Comparison of ENCODE assay signal across 21 cellular contexts in genomic region chr17:6549384-6550036, GRCh38. TPM values are rescaled to one million over a fixed set of nuclear protein-coding genes. Genes with fewer than 3 reads are reported as not detected.
A peak's percentile ranks its signal among the peaks of the same experiment; 100 is the strongest.
DNase-seq lines count a peak whose midpoint lies in the region; ATAC-seq and TF ChIP-seq lines count a peak whose summit lies in the region.
"Had no signal": no experiment of that assay in that cellular context is flagged by ENCODE, and none has a peak within 500 bp of the region (broad histone marks: within the 10 kb centered on the region; RNA-seq: fewer than 3 reads in every experiment).

No MANE protein-coding gene starts in this region.

- H3K4me3 Mint-ChIP-seq in activated CD8-positive, alpha-beta T cell treated with anti-CD3 and anti-CD28 coated beads, Interleukin-2, amount 10 ng/mL, durations not matched to agents 7 days and 5 days = no peak overlapping the region
- no peak overlapping the region for H3K4me3 Mint-ChIP-seq in stimulated activated memory B cell treated with anti-CD40 and anti-IgM and Interleukin-4, amounts not matched to agents 10 μg/mL and 1 μg/mL and 100 μg/mL, for 72 hours
- no peak overlapping the region for H3K4me3 Mint-ChIP-seq in glutamatergic neuron (ENCODE audit: unreplicated experiment)
- H3K4me3 Mint-ChIP-seq: CD4-positive, alpha-beta T cell; dendritic cell treated with granulocyte-macrophage colony-stimulating factor and Interleukin-4, amounts not matched to agents 40 ng/mL and 50 ng/mL, for 4 days had no signal

- H3K79me2 ChIP-seq in hepatocyte = no peaks in the 10 kb centered on the region

- H3K36me3 ChIP-seq in H7 (replicated peaks; ENCODE audit: control insufficient read depth, insufficient read depth, low read length) (no peaks in the 10 kb centered on the region), hepatocyte (replicated peaks; ENCODE audit: insufficient read depth, low read depth) (no peaks in the 10 kb centered on the region)
- H3K36me3 ChIP-seq: neutrophil had no signal

- peaks cover 24% of the 10 kb centered on the region for H3K4me1 ChIP-seq in hepatocyte (ENCODE audit: insufficient read depth)

- no peak overlapping the region for H2AFZ ChIP-seq in hepatocyte

- no peak overlapping the region for H3K4me2 ChIP-seq in hepatocyte

- DNase-seq in H7 (peak; percentile 50), hepatocyte (ENCODE audit: low spot score) (no peak), islet precursor cell (no peak), glutamatergic neuron (no peak), H4 (ENCODE audit: low spot score) (no peak)
- no peak for DNase-seq in activated CD8-positive, alpha-beta T cell treated with anti-CD3 and anti-CD28 coated beads, Interleukin-2, amount 10 ng/mL, durations not matched to agents 7 days and 5 days
- DNase-seq: activated CD4-positive, CD25-positive, alpha-beta regulatory T cell; activated T-cell treated with anti-CD3 and anti-CD28 coated beads, Interleukin-2, amount 50 U/mL, for 1 hour; amniotic stem cell; CD4-positive, alpha-beta T cell; DMS 273 treated with DMSO at 0.1 percent for 48 hours; GOT3; NCI-H748 treated with DMSO at 0.1 percent for 48 hours; Right ventricle myocardium superior; stimulated activated CD4-positive, alpha-beta T cell treated with anti-CD3 and anti-CD28 coated beads, Interleukin-4, amount 100 ng/mL, for 4 hours; T1000 had no signal

- peak overlapping the region; percentile 72 for H3K27ac ChIP-seq in hepatocyte
- H3K27ac ChIP-seq: neutrophil had no signal

- H3K4me1 Mint-ChIP-seq in activated CD8-positive, alpha-beta T cell treated with anti-CD3 and anti-CD28 coated beads, Interleukin-2, amount 10 ng/mL, durations not matched to agents 7 days and 5 days (ENCODE audit: low read depth) = peaks cover 21% of the 10 kb centered on the region
- peaks cover 11% of the 10 kb centered on the region for H3K4me1 Mint-ChIP-seq in stimulated activated memory B cell treated with anti-CD40 and anti-IgM and Interleukin-4, amounts not matched to agents 10 μg/mL and 1 μg/mL and 100 μg/mL, for 72 hours
- peaks cover 10% of the 10 kb centered on the region for H3K4me1 Mint-ChIP-seq in glutamatergic neuron (ENCODE audit: low read depth, unreplicated experiment)

- no peaks in the 10 kb centered on the region for H4K20me1 ChIP-seq in hepatocyte (ENCODE audit: insufficient read depth, poor library complexity, severe bottlenecking)

- no peaks in the 10 kb centered on the region for H3K9me2 ChIP-seq in hepatocyte (replicated peaks; ENCODE audit: insufficient read depth)

- H3K9me3 ChIP-seq in hepatocyte (ENCODE audit: low read depth) = no peaks in the 10 kb centered on the region
- H3K9me3 ChIP-seq: neutrophil had no signal

- POLR2A ChIA-PET in activated CD8-positive, alpha-beta T cell treated with anti-CD3 and anti-CD28 coated beads, Interleukin-2, amount 10 ng/mL, durations not matched to agents 7 days and 5 days (lab: Charles Lee) = interaction anchor here (1.3 kb wide), 1 partner anchor 90 kb away, joined by 3 read pairs; a partner anchor contains a TSS

- H3K27me3 ChIP-seq in H7 (ENCODE audit: control insufficient read depth, insufficient read depth, low read length) (peaks cover 4% of the 10 kb centered on the region), hepatocyte (peaks cover 4% of the 10 kb centered on the region)

- ATAC-seq in activated CD8-positive, alpha-beta T cell treated with anti-CD3 and anti-CD28 coated beads, Interleukin-2, amount 10 ng/mL, durations not matched to agents 7 days and 5 days = no peak
- peak; percentile 20 for ATAC-seq in stimulated activated memory B cell treated with anti-CD40 and anti-IgM and Interleukin-4, amounts not matched to agents 10 μg/mL and 1 μg/mL and 100 μg/mL, for 72 hours
- no peak for ATAC-seq in HG03460 (IDR thresholded peaks at IDR 0.05; ENCODE audit: unreplicated experiment)
- ATAC-seq: K562 had no signal

- CTCF ChIA-PET in activated CD8-positive, alpha-beta T cell treated with anti-CD3 and anti-CD28 coated beads, Interleukin-2, amount 10 ng/mL, durations not matched to agents 7 days and 5 days (lab: Charles Lee) = interaction anchor here (0.9 to 1.4 kb wide), 2 partner anchors 10 to 28 kb away, joined by 3 read pairs; no protein-coding TSS in a partner anchor

- no peaks in the 10 kb centered on the region for H3K9me3 Mint-ChIP-seq in activated CD8-positive, alpha-beta T cell treated with anti-CD3 and anti-CD28 coated beads, Interleukin-2, amount 10 ng/mL, durations not matched to agents 7 days and 5 days (ENCODE audit: insufficient read depth)
- H3K9me3 Mint-ChIP-seq in stimulated activated memory B cell treated with anti-CD40 and anti-IgM and Interleukin-4, amounts not matched to agents 10 μg/mL and 1 μg/mL and 100 μg/mL, for 72 hours = no peaks in the 10 kb centered on the region
- H3K9me3 Mint-ChIP-seq in glutamatergic neuron (ENCODE audit: unreplicated experiment) = peaks cover 6% of the 10 kb centered on the region
- H3K9me3 Mint-ChIP-seq: CD4-positive, alpha-beta T cell; dendritic cell treated with granulocyte-macrophage colony-stimulating factor and Interleukin-4, amounts not matched to agents 40 ng/mL and 50 ng/mL, for 4 days had no signal

- H3K4me3 ChIP-seq in H7 (ENCODE audit: insufficient read depth, low read depth, low read length) = no peak overlapping the region
- H3K4me3 ChIP-seq in hepatocyte = no peak overlapping the region
- H3K4me3 ChIP-seq: K562 had no signal

- peak overlapping the region; percentile 79 for H3K27ac Mint-ChIP-seq in activated CD8-positive, alpha-beta T cell treated with anti-CD3 and anti-CD28 coated beads, Interleukin-2, amount 10 ng/mL, durations not matched to agents 7 days and 5 days
- no peak overlapping the region for H3K27ac Mint-ChIP-seq in stimulated activated memory B cell treated with anti-CD40 and anti-IgM and Interleukin-4, amounts not matched to agents 10 μg/mL and 1 μg/mL and 100 μg/mL, for 72 hours
- H3K27ac Mint-ChIP-seq in glutamatergic neuron (ENCODE audit: unreplicated experiment) = no peak overlapping the region
- H3K27ac Mint-ChIP-seq: CD4-positive, alpha-beta T cell; dendritic cell treated with granulocyte-macrophage colony-stimulating factor and Interleukin-4, amounts not matched to agents 40 ng/mL and 50 ng/mL, for 4 days had no signal

- 68% methylated on average over 9 of the region's 9 CpGs for WGBS in hepatocyte (ENCODE audit: low lambda C conversion rate, missing lambda C conversion rate)

- TF ChIP-seq CTCF in hepatocyte (IDR thresholded peaks at IDR 0.05; ENCODE audit: poor library complexity) (no peak), glutamatergic neuron (IDR thresholded peaks at IDR 0.05; ENCODE audit: partially characterized antibody, unreplicated experiment) (no peak)

- no peaks in the 10 kb centered on the region for H3K36me3 Mint-ChIP-seq in activated CD8-positive, alpha-beta T cell treated with anti-CD3 and anti-CD28 coated beads, Interleukin-2, amount 10 ng/mL, durations not matched to agents 7 days and 5 days (ENCODE audit: low read depth)
- H3K36me3 Mint-ChIP-seq in stimulated activated memory B cell treated with anti-CD40 and anti-IgM and Interleukin-4, amounts not matched to agents 10 μg/mL and 1 μg/mL and 100 μg/mL, for 72 hours = no peaks in the 10 kb centered on the region
- no peaks in the 10 kb centered on the region for H3K36me3 Mint-ChIP-seq in glutamatergic neuron (ENCODE audit: unreplicated experiment)

- H3K27me3 Mint-ChIP-seq in activated CD8-positive, alpha-beta T cell treated with anti-CD3 and anti-CD28 coated beads, Interleukin-2, amount 10 ng/mL, durations not matched to agents 7 days and 5 days (ENCODE audit: low read depth) = peaks cover 16% of the 10 kb centered on the region
- peaks cover 13% of the 10 kb centered on the region for H3K27me3 Mint-ChIP-seq in stimulated activated memory B cell treated with anti-CD40 and anti-IgM and Interleukin-4, amounts not matched to agents 10 μg/mL and 1 μg/mL and 100 μg/mL, for 72 hours
- H3K27me3 Mint-ChIP-seq in glutamatergic neuron (ENCODE audit: unreplicated experiment) = peaks cover 14% of the 10 kb centered on the region

RNA-seq across cellular contexts. Expression of gene PITPNM3, which starts 6.8 kb away (rescaled TPM):
- 0.97 and 2.8 TPM in 2 replicates for total RNA-seq in H7 (2014; rRNA removed; shearing (Covaris generic))
- under 1 TPM; 0.68 to 0.71 TPM for total RNA-seq in activated CD8-positive, alpha-beta T cell treated with anti-CD3 and anti-CD28 coated beads, Interleukin-2, amount 10 ng/mL, durations not matched to agents 7 days and 5 days
- total RNA-seq in hepatocyte = 1.5 and 1.6 TPM in 2 replicates
- 2.0 and 2.1 TPM in 2 replicates for polyA plus RNA-seq in hepatocyte
- 1.4 TPM for total RNA-seq in glutamatergic neuron (ENCODE audit: unreplicated experiment)
- total RNA-seq in H4 (2014; rRNA removed; shearing (Covaris generic)) = 0.15 and 0.18 TPM in 2 replicates
